In genomic region chr10:119524720-119525070, GRCh38 we compare ENCODE assay signal across 19 cellular contexts. TPM values are rescaled to one million over a fixed set of nuclear protein-coding genes. Genes with fewer than 3 reads are reported as not detected.
DNase-seq lines count a peak whose midpoint lies in the region; ATAC-seq and TF ChIP-seq lines count a peak whose summit lies in the region.
"Had no signal": no experiment of that assay in that cellular context is flagged by ENCODE, and none has a peak within 500 bp of the region (broad histone marks: within the 10 kb centered on the region; RNA-seq: fewer than 3 reads in every experiment).

No MANE protein-coding gene starts in this region.

- dilution Hi-C loops in IMR-90 (cut with HindIII; ENCODE audit: low sequenced_read_pairs, unreplicated experiment) = no loop called here

- no peak overlapping the region for H2BK15ac ChIP-seq in IMR-90 (ENCODE audit: low read depth, low read length)

- H3K27ac Mint-ChIP-seq in activated naive CD4-positive, alpha-beta T cell treated with anti-CD3 and anti-CD28 coated beads, Interleukin-2, amount 50 U/mL, for 24 hours = peak overlapping the region; percentile 59
- H3K27ac Mint-ChIP-seq in activated naive CD4-positive, alpha-beta T cell treated with anti-CD3 and anti-CD28 coated beads, Interleukin-2, amount 10 ng/mL, durations not matched to agents 7 days and 5 days = no peak overlapping the region
- H3K27ac Mint-ChIP-seq in glutamatergic neuron (ENCODE audit: unreplicated experiment) = peak overlapping the region; percentile 38
- H3K27ac Mint-ChIP-seq in activated T-helper 2 cell treated with anti-CD3 and anti-CD28 coated beads, Interferon-gamma antibody, Interleukin-2, Interleukin-4, amounts not matched to agents 10 μg/mL and 5 μg/mL and 100 μg/mL, durations not matched to agents 14 hours and 24 hours and 36 hours = no peak overlapping the region

- H3K4me3 Mint-ChIP-seq in activated naive CD4-positive, alpha-beta T cell treated with anti-CD3 and anti-CD28 coated beads, Interleukin-2, amount 50 U/mL, for 24 hours = no peak overlapping the region
- H3K4me3 Mint-ChIP-seq in activated naive CD4-positive, alpha-beta T cell treated with anti-CD3 and anti-CD28 coated beads, Interleukin-2, amount 10 ng/mL, durations not matched to agents 7 days and 5 days = no peak overlapping the region
- H3K4me3 Mint-ChIP-seq in glutamatergic neuron (ENCODE audit: unreplicated experiment) = no peak overlapping the region
- no peak overlapping the region for H3K4me3 Mint-ChIP-seq in activated T-helper 2 cell treated with anti-CD3 and anti-CD28 coated beads, Interferon-gamma antibody, Interleukin-2, Interleukin-4, amounts not matched to agents 10 μg/mL and 5 μg/mL and 100 μg/mL, durations not matched to agents 14 hours and 24 hours and 36 hours (ENCODE audit: low read depth)
- H3K4me3 Mint-ChIP-seq: CD4-positive, CD25-positive, alpha-beta regulatory T cell; H9 had no signal

- CTCF ChIA-PET in activated naive CD4-positive, alpha-beta T cell treated with anti-CD3 and anti-CD28 coated beads, Interleukin-2, amount 10 ng/mL, durations not matched to agents 7 days and 5 days (lab: Charles Lee) = interaction anchor here (2.1 kb wide), 1 partner anchor 19 kb away, joined by 8 read pairs; the partner anchor contains the start of gene RGS10
- CTCF ChIA-PET in IMR-90 (lab: Yijun Ruan, JAX) = no interaction called here

- no peaks in the 10 kb centered on the region for H3K9me3 Mint-ChIP-seq in activated naive CD4-positive, alpha-beta T cell treated with anti-CD3 and anti-CD28 coated beads, Interleukin-2, amount 50 U/mL, for 24 hours
- no peaks in the 10 kb centered on the region for H3K9me3 Mint-ChIP-seq in activated naive CD4-positive, alpha-beta T cell treated with anti-CD3 and anti-CD28 coated beads, Interleukin-2, amount 10 ng/mL, durations not matched to agents 7 days and 5 days
- peaks cover 12% of the 10 kb centered on the region for H3K9me3 Mint-ChIP-seq in glutamatergic neuron (ENCODE audit: unreplicated experiment)
- no peaks in the 10 kb centered on the region for H3K9me3 Mint-ChIP-seq in activated T-helper 2 cell treated with anti-CD3 and anti-CD28 coated beads, Interferon-gamma antibody, Interleukin-2, Interleukin-4, amounts not matched to agents 10 μg/mL and 5 μg/mL and 100 μg/mL, durations not matched to agents 14 hours and 24 hours and 36 hours
- H3K9me3 Mint-ChIP-seq: CD4-positive, CD25-positive, alpha-beta regulatory T cell; CD8-positive, alpha-beta memory T cell; H9 had no signal

- H3K4me1 ChIP-seq in IMR-90 (ENCODE audit: control insufficient read depth, insufficient read depth, low read length) (peaks cover 25% of the 10 kb centered on the region), sigmoid colon (peaks cover 0 to 71% (median 52%) of the 10 kb centered on the region in 4 donors)
- H3K4me1 ChIP-seq: BE2C had no signal

- no peak for DNase-seq in activated naive CD4-positive, alpha-beta T cell treated with anti-CD3 and anti-CD28 coated beads, Interleukin-2, amount 10 ng/mL, durations not matched to agents 7 days and 5 days
- no peak for DNase-seq in IMR-90
- no peak for DNase-seq in glutamatergic neuron
- DNase-seq in sigmoid colon = peak; percentile 21
- DNase-seq in stimulated activated CD8-positive, alpha-beta memory T cell treated with anti-CD3 and anti-CD28 coated beads, Interleukin-4, amount 100 ng/mL, for 48 hours = no peak
- DNase-seq in activated T-helper 2 cell treated with anti-CD3 and anti-CD28 coated beads, Interferon-gamma antibody, Interleukin-2, Interleukin-4, amounts not matched to agents 10 μg/mL and 5 μg/mL and 100 μg/mL, durations not matched to agents 14 hours and 24 hours and 36 hours (ENCODE audit: low spot score) = no peak
- DNase-seq: ACHN; BE2C; C1 segment of cervical spinal cord; CD4-positive, CD25-positive, alpha-beta regulatory T cell; CD8-positive, alpha-beta memory T cell; COR-L47; DMS 273 treated with DMSO at 0.1 percent for 48 hours; DMS53; DND-41; EL; H9 had no signal

- no peak overlapping the region for H2BK5ac ChIP-seq in IMR-90 (ENCODE audit: low read depth, low read length, poor library complexity, severe bottlenecking)

- H3K23ac ChIP-seq in IMR-90 (ENCODE audit: low read depth, low read length) = no peak overlapping the region

- H3K9me3 ChIP-seq in IMR-90 (ENCODE audit: control insufficient read depth, insufficient read depth, low read length) (no peaks in the 10 kb centered on the region), sigmoid colon (no peaks in the 10 kb centered on the region)
- H3K9me3 ChIP-seq: BE2C had no signal

- H3K18ac ChIP-seq in IMR-90 (ENCODE audit: low read depth, low read length) = no peak overlapping the region; the same call in 1 of the 2 replicates

- H3K56ac ChIP-seq in IMR-90 (ENCODE audit: extremely low read depth, insufficient read depth, low read length) = no peak overlapping the region; the same call in 1 of the 2 replicates

- H3K36me3 Mint-ChIP-seq in activated naive CD4-positive, alpha-beta T cell treated with anti-CD3 and anti-CD28 coated beads, Interleukin-2, amount 50 U/mL, for 24 hours = peaks cover 13% of the 10 kb centered on the region
- peaks cover 72% of the 10 kb centered on the region for H3K36me3 Mint-ChIP-seq in activated naive CD4-positive, alpha-beta T cell treated with anti-CD3 and anti-CD28 coated beads, Interleukin-2, amount 10 ng/mL, durations not matched to agents 7 days and 5 days
- peaks cover 4% of the 10 kb centered on the region for H3K36me3 Mint-ChIP-seq in glutamatergic neuron (ENCODE audit: unreplicated experiment)
- H3K36me3 Mint-ChIP-seq in activated T-helper 2 cell treated with anti-CD3 and anti-CD28 coated beads, Interferon-gamma antibody, Interleukin-2, Interleukin-4, amounts not matched to agents 10 μg/mL and 5 μg/mL and 100 μg/mL, durations not matched to agents 14 hours and 24 hours and 36 hours (ENCODE audit: low read depth) = peaks cover 80% of the 10 kb centered on the region

- H3K27me3 ChIP-seq in IMR-90 (ENCODE audit: control insufficient read depth, insufficient read depth, low read length) (no peaks in the 10 kb centered on the region), sigmoid colon (no peaks in the 10 kb centered on the region)
- H3K27me3 ChIP-seq: BE2C had no signal

- no peak overlapping the region for H3K14ac ChIP-seq in IMR-90 (replicated peaks; ENCODE audit: low read depth, low read length)

- H3K4me3 ChIP-seq in IMR-90 (ENCODE audit: insufficient read depth, low read depth, low read length) = no peak overlapping the region
- H3K4me3 ChIP-seq in sigmoid colon = no peak overlapping the region
- H3K4me3 ChIP-seq: GM12878 had no signal

- H4K8ac ChIP-seq in IMR-90 (ENCODE audit: low read depth in 2 of 2, low read length in 2 of 2) = no peak overlapping the region

- no peak overlapping the region for H4K5ac ChIP-seq in IMR-90 (ENCODE audit: low read depth, low read length)

- POLR2A ChIA-PET in IMR-90 (lab: Charles Lee; ENCODE audit: unreplicated experiment) = no interaction called here

- H3K4me1 Mint-ChIP-seq in activated naive CD4-positive, alpha-beta T cell treated with anti-CD3 and anti-CD28 coated beads, Interleukin-2, amount 50 U/mL, for 24 hours = peaks cover 76% of the 10 kb centered on the region
- H3K4me1 Mint-ChIP-seq in activated naive CD4-positive, alpha-beta T cell treated with anti-CD3 and anti-CD28 coated beads, Interleukin-2, amount 10 ng/mL, durations not matched to agents 7 days and 5 days = peaks cover 27% of the 10 kb centered on the region
- peaks cover 45% of the 10 kb centered on the region for H3K4me1 Mint-ChIP-seq in glutamatergic neuron (ENCODE audit: low read depth, unreplicated experiment)
- peaks cover 8% of the 10 kb centered on the region for H3K4me1 Mint-ChIP-seq in activated T-helper 2 cell treated with anti-CD3 and anti-CD28 coated beads, Interferon-gamma antibody, Interleukin-2, Interleukin-4, amounts not matched to agents 10 μg/mL and 5 μg/mL and 100 μg/mL, durations not matched to agents 14 hours and 24 hours and 36 hours (ENCODE audit: low read depth)

- H3K9ac ChIP-seq in IMR-90 (ENCODE audit: low read depth, low read length) = no peak overlapping the region

- TF ChIP-seq POLR2A in IMR-90 (IDR thresholded peaks at IDR 0.05; ENCODE audit: low read depth, low read length) = no peak
- TF ChIP-seq POLR2A in sigmoid colon (IDR thresholded peaks at IDR 0.05) = no peak

- peak overlapping the region; percentile 51; the same call in 1 of the 2 replicates for H3K4ac ChIP-seq in IMR-90 (ENCODE audit: low read depth, low read length)

- H2AK5ac ChIP-seq in IMR-90 (ENCODE audit: low read depth, low read length) = no peak overlapping the region

- H3K27me3 Mint-ChIP-seq in activated naive CD4-positive, alpha-beta T cell treated with anti-CD3 and anti-CD28 coated beads, Interleukin-2, amount 50 U/mL, for 24 hours = no peaks in the 10 kb centered on the region
- no peaks in the 10 kb centered on the region for H3K27me3 Mint-ChIP-seq in activated naive CD4-positive, alpha-beta T cell treated with anti-CD3 and anti-CD28 coated beads, Interleukin-2, amount 10 ng/mL, durations not matched to agents 7 days and 5 days
- H3K27me3 Mint-ChIP-seq in glutamatergic neuron (ENCODE audit: unreplicated experiment) = peaks cover 21% of the 10 kb centered on the region
- H3K27me3 Mint-ChIP-seq in activated T-helper 2 cell treated with anti-CD3 and anti-CD28 coated beads, Interferon-gamma antibody, Interleukin-2, Interleukin-4, amounts not matched to agents 10 μg/mL and 5 μg/mL and 100 μg/mL, durations not matched to agents 14 hours and 24 hours and 36 hours (ENCODE audit: low read depth) = no peaks in the 10 kb centered on the region
- H3K27me3 Mint-ChIP-seq: CD4-positive, CD25-positive, alpha-beta regulatory T cell; CD8-positive, alpha-beta memory T cell had no signal

- H3K4me2 ChIP-seq in IMR-90 (ENCODE audit: low read depth, low read length) = no peak overlapping the region

- no peak overlapping the region for H2AFZ ChIP-seq in IMR-90 (replicated peaks; ENCODE audit: low read length, poor library complexity)

- H2BK120ac ChIP-seq in IMR-90 (ENCODE audit: low read depth, low read length) = peak overlapping the region; percentile 16; the same call in 1 of the 2 replicates

- H2BK20ac ChIP-seq in IMR-90 (ENCODE audit: low read depth, low read length) = no peak overlapping the region

- ATAC-seq in IMR-90 (ENCODE audit: low read depth) = no peak
- ATAC-seq: GM12878 had no signal

- TF ChIP-seq RAD21 in IMR-90 (IDR thresholded peaks at IDR 0.05; ENCODE audit: low read length) = no peak

- H4K91ac ChIP-seq in IMR-90 (ENCODE audit: insufficient read depth, low read depth, low read length) = no peak overlapping the region

- TF ChIP-seq CTCF in IMR-90 (conservative IDR thresholded peaks at IDR 0.05; ENCODE audit: low read depth, low read length) = no peak
- no peak for TF ChIP-seq CTCF in glutamatergic neuron (IDR thresholded peaks at IDR 0.05; ENCODE audit: partially characterized antibody, unreplicated experiment)
- no peak for TF ChIP-seq CTCF in sigmoid colon (IDR thresholded peaks at IDR 0.05)

- peaks cover 15% of the 10 kb centered on the region; the same call in 1 of the 2 replicates for H4K20me1 ChIP-seq in IMR-90 (ENCODE audit: insufficient read depth, low read length)

- peaks cover 39% of the 10 kb centered on the region for H3K36me3 ChIP-seq in IMR-90 (ENCODE audit: control insufficient read depth, insufficient read depth, low read length)
- H3K36me3 ChIP-seq in sigmoid colon = peaks cover 0 to 36% (median 6%) of the 10 kb centered on the region in 4 donors
- H3K36me3 ChIP-seq: BE2C had no signal

- H2AK9ac ChIP-seq in IMR-90 (replicated peaks; ENCODE audit: low read depth, low read length, poor library complexity) = no peak overlapping the region

- H3K79me1 ChIP-seq in IMR-90 (ENCODE audit: low read depth in 1 of 2, low read length in 2 of 2) = peaks cover 25 to 88% of the 10 kb centered on the region in 2 experiments

- intact Hi-C loops in IMR-90 (cut with micrococcal nuclease) = no loop called here
- intact Hi-C loops in sigmoid colon (cut with DNase I) = no loop called here
- intact Hi-C loops in activated T-helper 2 cell treated with anti-CD3 and anti-CD28 coated beads, Interferon-gamma antibody, Interleukin-2, Interleukin-4, amounts not matched to agents 10 μg/mL and 5 μg/mL and 100 μg/mL, durations not matched to agents 14 hours and 24 hours and 36 hours (cut with micrococcal nuclease) = no loop called here

- WGBS in IMR-90 (ENCODE audit: extremely low coverage in 2 of 2, insufficient read length in 1 of 2), 2 experiments = no CpG with 5 or more reads among the region's 13 CpGs
- 94% methylated on average over 13 of the region's 13 CpGs for WGBS in sigmoid colon, 2 donors

- H3K27ac ChIP-seq in IMR-90 (ENCODE audit: insufficient read depth, low read length) (no peak overlapping the region), sigmoid colon (peak overlapping the region in 2 of 4 donors; percentile 44 to 68)

- peaks cover 40% of the 10 kb centered on the region for H3K9me1 ChIP-seq in IMR-90 (ENCODE audit: insufficient read depth, low read length)

- in situ Hi-C loops in IMR-90 (cut with MboI; ENCODE audit: low sequenced_read_pairs) = no loop called here

- BruUV-seq in IMR-90 (replicated peaks; lab: Mats Ljungman, UMichigan) = no TSS peak

- no peak for TF ChIP-seq EP300 in sigmoid colon (IDR thresholded peaks at IDR 0.05)

RNA-seq across cellular contexts. Expression of gene RGS10, which starts 17.8 kb away (rescaled TPM):
- total RNA-seq in IMR-90 (2012; rRNA removed) (35.3 and 55.5 TPM in 2 replicates), glutamatergic neuron (ENCODE audit: unreplicated experiment) (311 TPM), sigmoid colon (100 to 1,000 TPM; 125 to 192 (median 167) TPM)
- polyA plus RNA-seq in IMR-90 (2012; rRNA removed) (77.0 and 89.7 TPM in 2 replicates), sigmoid colon (100 to 1,000 TPM in 1 of 3 donors, 10 to 100 TPM in 2; 54.1 to 106 (median 64.3) TPM)
- 29.0 and 54.5 TPM in 2 replicates for polyA plus RNA-seq in IMR-90 (2012; cell fraction: cytosol; rRNA removed)
- 9.4 and 39.2 TPM in 2 replicates for polyA plus RNA-seq in IMR-90 (2012; cell fraction: nucleus; rRNA removed; ENCODE audit: low replicate concordance)
- total RNA-seq in activated T-helper 2 cell treated with anti-CD3 and anti-CD28 coated beads, Interferon-gamma antibody, Interleukin-2, Interleukin-4, amounts not matched to agents 10 μg/mL and 5 μg/mL and 100 μg/mL, durations not matched to agents 14 hours and 24 hours and 36 hours = 101 and 112 TPM in 2 replicates

Comparison
In these comparisons a context has a peak if more than half of its experiments do, and no peak if none do; other contexts are left out.
1. H3K27ac Mint-ChIP-seq: peak in activated naive CD4-positive, alpha-beta T cell treated with anti-CD3 and anti-CD28 coated beads, Interleukin-2, amount 50 U/mL, for 24 hours (single experiment) and glutamatergic neuron (single experiment); none in activated naive CD4-positive, alpha-beta T cell treated with anti-CD3 and anti-CD28 coated beads, Interleukin-2, amount 10 ng/mL, durations not matched to agents 7 days and 5 days (single experiment) and activated T-helper 2 cell treated with anti-CD3 and anti-CD28 coated beads, Interferon-gamma antibody, Interleukin-2, Interleukin-4, amounts not matched to agents 10 μg/mL and 5 μg/mL and 100 μg/mL, durations not matched to agents 14 hours and 24 hours and 36 hours (single experiment).